Comparison of ENCODE assay signal across 8 cellular contexts in genomic region chr4:48270516-48270897, GRCh38. TPM values are rescaled to one million over a fixed set of nuclear protein-coding genes. Genes with fewer than 3 reads are reported as not detected.
DNase-seq lines count a peak whose midpoint lies in the region; ATAC-seq and TF ChIP-seq lines count a peak whose summit lies in the region.

No MANE protein-coding gene starts in this region.

- H3K36me3 Mint-ChIP-seq in naive B cell = no peaks in the 10 kb centered on the region

- H3K9ac ChIP-seq in Karpas-422 (ENCODE audit: low read length) = peak overlapping the region; percentile 64

- DNase-seq in BJ (ENCODE audit: low read depth) = no peak
- no peak for DNase-seq in Karpas-422
- DNase-seq in coronary artery (ENCODE audit: low spot score) = no peak
- no peak for DNase-seq in naive B cell
- DNase-seq in NCI-H1105 treated with DMSO at 0.1 percent for 48 hours (lab: John Stamatoyannopoulos, UW) = no peak
- no peak for DNase-seq in substantia nigra (lab: John Stamatoyannopoulos, UW)

- H3K79me2 ChIP-seq in Karpas-422 (ENCODE audit: low read length) = no peaks in the 10 kb centered on the region

- peak overlapping the region; percentile 94 for H3K4me2 ChIP-seq in Karpas-422 (ENCODE audit: low read depth, low read length, poor library complexity, severe bottlenecking)

- peak overlapping the region; percentile 65; the same call in 1 of the 2 replicates for H3K4me3 ChIP-seq in BJ (ENCODE audit: low read depth, low read length)
- H3K4me3 ChIP-seq in Karpas-422 (ENCODE audit: low read length) = peak overlapping the region; percentile 79
- H3K4me3 ChIP-seq in coronary artery = peak overlapping the region; percentile 90

- no peaks in the 10 kb centered on the region for H4K20me1 ChIP-seq in Karpas-422 (ENCODE audit: insufficient read depth, low read depth, low read length)

- no peak for TF ChIP-seq CTCF in BJ (IDR thresholded peaks at IDR 0.05; ENCODE audit: insufficient read depth, low read depth, low read length)
- no peak for TF ChIP-seq CTCF in coronary artery (IDR thresholded peaks at IDR 0.05)

- peak overlapping the region; percentile 91 to 99 (median 98) for H3K4me3 Mint-ChIP-seq in naive B cell

- H3K27me3 Mint-ChIP-seq in naive B cell = peaks cover 0 to 2% (median 0%) of the 10 kb centered on the region in 3 donors

- ATAC-seq in naive B cell (ENCODE audit: low read depth in 2 of 2) (no peak), HG03354 (IDR thresholded peaks at IDR 0.05; ENCODE audit: poor library complexity, severe bottlenecking, unreplicated experiment) (no peak), GM18511 (IDR thresholded peaks at IDR 0.05; ENCODE audit: unreplicated experiment) (no peak)

- CTCF ChIA-PET in BJ (lab: Yijun Ruan, JAX) = interaction anchor here (1.2 kb wide), 1 partner anchor 21 kb away, joined by 4 read pairs; no protein-coding TSS in a partner anchor

- H3K27me3 ChIP-seq in BJ (ENCODE audit: control insufficient read depth, insufficient read depth, low read length) (no peaks in the 10 kb centered on the region), Karpas-422 (ENCODE audit: low read length) (no peaks in the 10 kb centered on the region)

- peaks cover 19% of the 10 kb centered on the region for H3K4me1 ChIP-seq in Karpas-422 (ENCODE audit: low read length)

- H3K36me3 ChIP-seq in BJ (ENCODE audit: control insufficient read depth, insufficient read depth, low read length) (no peaks in the 10 kb centered on the region), Karpas-422 (ENCODE audit: insufficient read depth, low read length) (no peaks in the 10 kb centered on the region)

- H3K4me1 Mint-ChIP-seq in naive B cell = peaks cover 13 to 31% (median 13%) of the 10 kb centered on the region in 3 donors

- no peaks in the 10 kb centered on the region for H3K9me3 Mint-ChIP-seq in naive B cell

- no peak overlapping the region for H3K27ac ChIP-seq in Karpas-422 (ENCODE audit: low read length)
- peak overlapping the region; percentile 59 to 87 for H3K27ac ChIP-seq in coronary artery
- no peak overlapping the region for H3K27ac ChIP-seq in substantia nigra (ENCODE audit: low read depth, low read length, poor library complexity, severe bottlenecking)

- H2AFZ ChIP-seq in Karpas-422 (ENCODE audit: low read length) = peak overlapping the region; percentile 96

- H3K9me2 ChIP-seq in Karpas-422 (replicated peaks; ENCODE audit: insufficient read depth, low read length) = no peaks in the 10 kb centered on the region

- H3K9me3 ChIP-seq in Karpas-422 (ENCODE audit: low read length) = no peaks in the 10 kb centered on the region

- POLR2A ChIA-PET in BJ (lab: Charles Lee) = no interaction called here

- H3K27ac Mint-ChIP-seq in naive B cell = peak overlapping the region; percentile 85 to 95 (median 88)

RNA-seq across cellular contexts. Expression of gene TEC, which starts 0.9 kb away (rescaled TPM):
- polyA plus RNA-seq in BJ (2011; rRNA removed) (0.20 and 0.28 TPM in 2 replicates), naive B cell (ENCODE audit: low read depth in 6 of 6) (1 to 10 TPM in 5 of 6 donors, under 1 TPM in 1; 0.97 to 2.7 (median 1.6) TPM)
- polyA minus RNA-seq in BJ (2011; rRNA and poly(A)+ RNA removed) = 0.15 and 0.33 TPM in 2 replicates
- 0.45 and 1.8 TPM in 2 replicates for total RNA-seq in Karpas-422 (2014; rRNA removed; shearing (Covaris generic); ENCODE audit: low replicate concordance)

Comparison
In these comparisons a context has a peak if more than half of its experiments do, and no peak if none do; other contexts are left out.
1. H3K27ac ChIP-seq: peak in coronary artery (2 of 2); none in Karpas-422 (single experiment) and substantia nigra (single experiment).
2. Peak in every context shown above with its lines, with median percentiles within 50 percentile points of each other: H3K4me3 ChIP-seq.